Comparison of ENCODE assay signal across 21 cellular contexts in genomic region chr13:81106348-81106747, GRCh38.
DNase-seq lines count a peak whose midpoint lies in the region; TF ChIP-seq lines count a peak whose summit lies in the region.
"Had no signal": no experiment of that assay in that cellular context is flagged by ENCODE, and none has a peak within 500 bp of the region (broad histone marks: within the 10 kb centered on the region; RNA-seq: fewer than 3 reads in every experiment).

No MANE protein-coding gene starts in this region.

- H4K8ac ChIP-seq in mesendoderm (ENCODE audit: low read depth, low read length) = no peak overlapping the region

- no peak overlapping the region for H2BK120ac ChIP-seq in mesendoderm (ENCODE audit: low read depth, low read length)

- H2BK15ac ChIP-seq in mesendoderm (replicated peaks; ENCODE audit: low read depth) = no peak overlapping the region

- H3K4me3 ChIP-seq in colonic mucosa (no peak overlapping the region), mesendoderm (ENCODE audit: low read length) (no peak overlapping the region)
- H3K4me3 ChIP-seq: BLaER1, GM23338 had no signal

- H3K79me1 ChIP-seq in mesendoderm (ENCODE audit: low read length) = no peaks in the 10 kb centered on the region

- DNase-seq in HuH-7.5 (ENCODE audit: low spot score) (peak; percentile 22), colonic mucosa (peak; percentile 42), mesendoderm (no peak), islet precursor cell (no peak), SW480 (ENCODE audit: low spot score) (no peak), medulla oblongata (ENCODE audit: extremely low spot score) (no peak), NCI-H1436 treated with DMSO at 0.1 percent for 48 hours (lab: John Stamatoyannopoulos, UW) (no peak)
- DNase-seq: CD4-positive, CD25-positive, alpha-beta regulatory T cell; DMS53; H9; HFFc6; MV-4-11; NCI-H1105; NCI-H1694; NCI-H2029 treated with DMSO at 0.1 percent for 48 hours; NCI-H446 treated with DMSO at 0.1 percent for 48 hours; NCI-H526; SHP77 had no signal

- no peak overlapping the region for H3K23ac ChIP-seq in mesendoderm (ENCODE audit: low read length)

- H3K56ac ChIP-seq in mesendoderm (ENCODE audit: low read length) = no peak overlapping the region

- H4K5ac ChIP-seq in mesendoderm (ENCODE audit: low read length) = no peak overlapping the region

- H3K36me3 ChIP-seq in colonic mucosa (no peaks in the 10 kb centered on the region), mesendoderm (ENCODE audit: control insufficient read depth, insufficient read depth, low read length) (no peaks in the 10 kb centered on the region)
- H3K36me3 ChIP-seq: BLaER1 had no signal

- no peak overlapping the region for H2BK5ac ChIP-seq in mesendoderm (ENCODE audit: low read length)

- H3K4me2 ChIP-seq in mesendoderm (ENCODE audit: low read length) = no peak overlapping the region
- H3K4me2 ChIP-seq: BLaER1, GM23338 had no signal

- H3K18ac ChIP-seq in mesendoderm (ENCODE audit: low read length) = peak overlapping the region; percentile 51

- WGBS in mesendoderm (ENCODE audit: extremely low coverage, insufficient coverage, low lambda C conversion rate) = no CpG with 5 or more reads among the region's 7 CpGs

- no peaks in the 10 kb centered on the region for H3K27me3 ChIP-seq in colonic mucosa
- H3K27me3 ChIP-seq in mesendoderm (ENCODE audit: insufficient read depth, low read length, poor library complexity) = no peaks in the 10 kb centered on the region
- H3K27me3 ChIP-seq: BLaER1 had no signal

- no peak overlapping the region for H3K4ac ChIP-seq in mesendoderm (ENCODE audit: low read depth, low read length)

- no peak for TF ChIP-seq CTCF in colonic mucosa (IDR thresholded peaks at IDR 0.05)

- no peak overlapping the region for H3K9ac ChIP-seq in colonic mucosa (ENCODE audit: low read depth in 2 of 2, low read length in 2 of 2)
- no peak overlapping the region for H3K9ac ChIP-seq in mesendoderm (ENCODE audit: low read length)
- H3K9ac ChIP-seq: BLaER1 had no signal

- no peaks in the 10 kb centered on the region for H3K4me1 ChIP-seq in colonic mucosa
- no peaks in the 10 kb centered on the region for H3K4me1 ChIP-seq in mesendoderm (ENCODE audit: control insufficient read depth, low read depth, low read length)
- H3K4me1 ChIP-seq: BLaER1 had no signal

- intact Hi-C loops in colonic mucosa (cut with DNase I) = no loop called here

- H3K27ac ChIP-seq in colonic mucosa = no peak overlapping the region
- no peak overlapping the region for H3K27ac ChIP-seq in mesendoderm (ENCODE audit: low read depth, low read length)
- H3K27ac ChIP-seq: BLaER1, RWPE1 had no signal

- no peak overlapping the region for H2AK5ac ChIP-seq in mesendoderm (ENCODE audit: low read length)

- H3K9me3 ChIP-seq in colonic mucosa = no peaks in the 10 kb centered on the region
- H3K9me3 ChIP-seq: BLaER1 had no signal

- H3K79me2 ChIP-seq in mesendoderm (ENCODE audit: control insufficient read depth, insufficient read depth, low read length) = no peaks in the 10 kb centered on the region

Comparison
In these comparisons a context has a peak if more than half of its experiments do, and no peak if none do; other contexts are left out.
1. DNase-seq: peak in HuH-7.5 (single experiment) and colonic mucosa (single experiment); none in mesendoderm (single experiment), islet precursor cell (single experiment), SW480 (single experiment), medulla oblongata (single experiment) and NCI-H1436 treated with DMSO at 0.1 percent for 48 hours (single experiment).